In genomic region chr1:231986631-231987291, GRCh38 we compare ENCODE assay signal across 17 cellular contexts.
A peak's percentile ranks its signal among the peaks of the same experiment; 100 is the strongest.
DNase-seq lines count a peak whose midpoint lies in the region; ATAC-seq, FAIRE-seq and TF ChIP-seq lines count a peak whose summit lies in the region.
"Had no signal": no experiment of that assay in that cellular context is flagged by ENCODE, and none has a peak within 500 bp of the region (broad histone marks: within the 10 kb centered on the region; RNA-seq: fewer than 3 reads in every experiment).

No MANE protein-coding gene starts in this region.

- H3K79me2 ChIP-seq in K562 (ENCODE audit: control insufficient read depth, insufficient read depth, low read length) = no peaks in the 10 kb centered on the region

- H4K20me1 ChIP-seq in K562 (replicated peaks; ENCODE audit: control insufficient read depth, insufficient read depth, low read length) = no peaks in the 10 kb centered on the region

- no peaks in the 10 kb centered on the region for H3K9me3 ChIP-seq in K562 (replicated peaks; ENCODE audit: control insufficient read depth, insufficient read depth, low read depth, low read length)
- H3K9me3 ChIP-seq: esophagus muscularis mucosa, lower lobe of right lung had no signal

- H3K4me1 ChIP-seq in K562 (replicated peaks in 1 of 2; ENCODE audit: control insufficient read depth in 2 of 2, insufficient read depth in 2 of 2, low read length in 2 of 2) (no peaks in the 10 kb centered on the region), rectal smooth muscle tissue (ENCODE audit: control insufficient read depth, insufficient read depth, low read length) (no peaks in the 10 kb centered on the region)
- H3K4me1 ChIP-seq: lower lobe of right lung had no signal

- ATAC-seq in K562 (no peak), GM19023 (IDR thresholded peaks at IDR 0.05; ENCODE audit: unreplicated experiment) (no peak)
- ATAC-seq: lower lobe of right lung; naive thymus-derived CD8-positive, alpha-beta T cell; WTC11 had no signal

- no peak overlapping the region for H3K27ac ChIP-seq in K562 (ENCODE audit: extremely low read depth, low read depth, low read length)
- H3K27ac ChIP-seq in rectal smooth muscle tissue (ENCODE audit: low read depth, low read length) = peak overlapping the region; percentile 55
- H3K27ac ChIP-seq: lower lobe of right lung had no signal

- TF ChIP-seq POLR2A in K562 (conservative IDR thresholded peaks at IDR 0.05) = no peak

- no peak overlapping the region for H3K9ac ChIP-seq in K562 (ENCODE audit: insufficient read depth in 1 of 2, low read depth in 2 of 2, low read length in 2 of 2)
- no peak overlapping the region for H3K9ac ChIP-seq in rectal smooth muscle tissue (ENCODE audit: low read length)

- TF ChIP-seq RAD21 in K562 (CRISPR knock-in tag; conservative IDR thresholded peaks at IDR 0.05 in 1 of 2, IDR thresholded peaks at IDR 0.05 in 1 of 2) = no peak

- TF ChIP-seq EP300 in K562 (IDR thresholded peaks at IDR 0.05; ENCODE audit: low read length) = no peak

- intact Hi-C loops in K562 (cut with micrococcal nuclease) = no loop called here

- in situ Hi-C loops in K562 (cut with MboI) = no loop called here

- H3K4me2 ChIP-seq in K562 (ENCODE audit: insufficient read depth, low read length) = no peak overlapping the region

- H2AFZ ChIP-seq in K562 (ENCODE audit: low read depth, low read length) = no peak overlapping the region

- POLR2A ChIA-PET in K562 (lab: Yijun Ruan, JAX) = no interaction called here

- DNase-seq in NCI-H146 treated with DMSO at 0.1 percent for 48 hours (lab: John Stamatoyannopoulos, UW; ENCODE audit: unreplicated experiment) = peak; percentile 51
- no peak for DNase-seq in K562 (ENCODE audit: extremely low read depth in 1 of 4, low spot score in 3 of 4)
- DNase-seq in foreskin fibroblast = peak; percentile 30 to 74
- DNase-seq in stimulated activated CD8-positive, alpha-beta memory T cell treated with anti-CD3 and anti-CD28 coated beads, Interleukin-4, amount 100 ng/mL, for 48 hours = no peak
- no peak for DNase-seq in NOMO-1 treated with dmso at 0.1 percent for 144 hours (lab: John Stamatoyannopoulos, UW; ENCODE audit: unreplicated experiment)
- DNase-seq: amniotic stem cell; cortex of kidney; DMS53; KBM-7; lower lobe of right lung; naive thymus-derived CD8-positive, alpha-beta T cell; NCI-H446; stimulated activated naive CD4-positive, alpha-beta T cell had no signal

- H3K36me3 ChIP-seq in K562 (ENCODE audit: control insufficient read depth, insufficient read depth, low read length) (no peaks in the 10 kb centered on the region), rectal smooth muscle tissue (ENCODE audit: control insufficient read depth, insufficient read depth, low read length) (no peaks in the 10 kb centered on the region)
- H3K36me3 ChIP-seq: esophagus muscularis mucosa, lower lobe of right lung had no signal

- H3K4me3 ChIP-seq in K562 (no peak overlapping the region), foreskin fibroblast (ENCODE audit: low read depth in 1 of 2, low read length in 2 of 2) (no peak overlapping the region), rectal smooth muscle tissue (ENCODE audit: low read length) (no peak overlapping the region)
- H3K4me3 ChIP-seq: esophagus muscularis mucosa, lower lobe of right lung had no signal

- BruUV-seq in K562 (replicated peaks; lab: Mats Ljungman, UMichigan) = no TSS peak

- FAIRE-seq in K562 (lab: Jason Lieb, UNC) = no peak

- TF ChIP-seq CTCF in K562 (IDR thresholded peaks at IDR 0.05 in 2 of 3, conservative IDR thresholded peaks at IDR 0.05 in 1 of 3; ENCODE audit: insufficient read depth in 2 of 3, low read depth in 1 of 3, low read length in 3 of 3) = no peak
- no peak for TF ChIP-seq CTCF in foreskin fibroblast (IDR thresholded peaks at IDR 0.05; ENCODE audit: low read depth, low read length)

- CTCF ChIA-PET in K562 (lab: Yijun Ruan, JAX; ENCODE audit: low intra/inter-chr PET ratio) = no interaction called here

- no peaks in the 10 kb centered on the region for H3K9me1 ChIP-seq in K562 (ENCODE audit: control insufficient read depth, insufficient read depth, low read length)

- 0% methylated on average over 7 of the region's 7 CpGs for WGBS in K562 (ENCODE audit: insufficient coverage, low coverage, missing lambda C conversion rate)

- H3K27me3 ChIP-seq in K562 (ENCODE audit: control insufficient read depth in 2 of 2, insufficient read depth in 2 of 2, low read length in 2 of 2) (no peaks in the 10 kb centered on the region), rectal smooth muscle tissue (ENCODE audit: control insufficient read depth, insufficient read depth, low read length) (no peaks in the 10 kb centered on the region)
- H3K27me3 ChIP-seq: esophagus muscularis mucosa had no signal

TF ChIP-seq in K562, 482 proteins besides CTCF, POLR2A, EP300 and RAD21:
- peak; percentile 56 for TF ChIP-seq CEBPB (tag; IDR thresholded peaks at IDR 0.05)
- no peak for TF ChIP-seq CEBPG (CRISPR knock-in tag; IDR thresholded peaks at IDR 0.05)
- peak; percentile 44 to 82 for TF ChIP-seq CEBPG (tag; conservative IDR thresholded peaks at IDR 0.05 in 1 of 2, IDR thresholded peaks at IDR 0.05 in 1 of 2)
- TF ChIP-seq FOS (IDR thresholded peaks at IDR 0.05; ENCODE audit: extremely low read depth, insufficient read length) = no peak
- TF ChIP-seq CBFA2T2 (conservative IDR thresholded peaks at IDR 0.05) = no peak

Comparison
In these comparisons a context has a peak if more than half of its experiments do, and no peak if none do; other contexts are left out.
1. DNase-seq: peak in NCI-H146 treated with DMSO at 0.1 percent for 48 hours (single experiment) and foreskin fibroblast (2 of 2); none in K562 (0 of 4), stimulated activated CD8-positive, alpha-beta memory T cell treated with anti-CD3 and anti-CD28 coated beads, Interleukin-4, amount 100 ng/mL, for 48 hours (single experiment) and NOMO-1 treated with dmso at 0.1 percent for 144 hours (single experiment).